In genomic region chr4:153115322-153116100, GRCh38 we compare ENCODE assay signal across 8 cellular contexts.
DNase-seq lines count a peak whose midpoint lies in the region; ATAC-seq, FAIRE-seq and TF ChIP-seq lines count a peak whose summit lies in the region.

No MANE protein-coding gene starts in this region.

- RAD21 ChIA-PET in HCT116 (lab: Charles Lee; ENCODE audit: low non-redundant PET in 1 of 2, low total read pairs in 2 of 2, uncharacterized antibody in 2 of 2, unreplicated experiment in 2 of 2): no interaction called here

- no TSS peak for BruUV-seq in HCT116 (replicated peaks; lab: Mats Ljungman, UMichigan)

- no peaks in the 10 kb centered on the region for H3K79me2 ChIP-seq in HCT116 (ENCODE audit: insufficient read depth, low read length)

- peak overlapping the region; percentile 84 for H3K4me2 ChIP-seq in HCT116 (ENCODE audit: low read length)

- H3K27me3 ChIP-seq in HCT116 (ENCODE audit: insufficient read depth, low read length): no peaks in the 10 kb centered on the region
- no peaks in the 10 kb centered on the region for H3K27me3 ChIP-seq in small intestine (ENCODE audit: control insufficient read depth in 2 of 2, insufficient read depth in 2 of 2, low read length in 2 of 2)

- H3K27ac ChIP-seq in HCT116 (ENCODE audit: low read depth, low read length) (peak overlapping the region; percentile 39), small intestine (ENCODE audit: low read depth in 1 of 2, low read length in 1 of 2) (peak overlapping the region in 1 of 2 donors; percentile 42)

- CTCF ChIA-PET in HCT116 (lab: Charles Lee): interaction anchor here (0.8 to 1.6 kb wide), 5 partner anchors 12 to 534 kb away, joined by 3 to 7 read pairs (median 4); no protein-coding TSS in a partner anchor

- POLR2A ChIA-PET in HCT116 (lab: Charles Lee): no interaction called here

- peaks cover 10 to 26% of the 10 kb centered on the region in 2 experiments for H3K4me1 ChIP-seq in HCT116 (ENCODE audit: control insufficient read depth in 1 of 2, insufficient read depth in 2 of 2, low read length in 2 of 2)
- peaks cover 0 to 3% of the 10 kb centered on the region in 2 donors for H3K4me1 ChIP-seq in small intestine (ENCODE audit: control insufficient read depth in 2 of 2, insufficient read depth in 1 of 2, low read depth in 1 of 2, low read length in 1 of 2)

- 43 to 51% (median 49%) methylated on average over 10 of the region's 10 CpGs for WGBS in small intestine, 3 donors

- peak overlapping the region; percentile 37 for H3K9ac ChIP-seq in HCT116 (ENCODE audit: low read length)

- H2AFZ ChIP-seq in HCT116 (ENCODE audit: low read depth, low read length, poor library complexity, severe bottlenecking): peak overlapping the region; percentile 97

- DNase-seq in Daoy (ENCODE audit: low read depth) (peak; percentile 49), HCT116 (ENCODE audit: low read depth, low spot score) (peak; percentile 46), NB4 (ENCODE audit: low read depth) (peak; percentile 26), fibroblast of the aortic adventitia (ENCODE audit: low read depth) (peak; percentile 64), small intestine (peak; percentile 63), NCI-H2029 (lab: John Stamatoyannopoulos, UW) (no peak), iPS-NIHi7 (ENCODE audit: extremely low spot score) (no peak)
- DNase-seq in activated CD8-positive, alpha-beta memory T cell treated with anti-CD3 and anti-CD28 coated beads, Interleukin-2, amount 50 U/mL, for 4 hours: peak; percentile 66

- H3K36me3 ChIP-seq in HCT116 (ENCODE audit: control insufficient read depth in 1 of 2, insufficient read depth in 2 of 2, low read length in 2 of 2) (no peaks in the 10 kb centered on the region), small intestine (ENCODE audit: control insufficient read depth in 2 of 2, insufficient read depth in 2 of 2, low read length in 2 of 2) (no peaks in the 10 kb centered on the region)

- TF ChIP-seq RAD21 in HCT116 (IDR thresholded peaks at IDR 0.05; ENCODE audit: low read depth): no peak

- TF ChIP-seq POLR2A in HCT116 (IDR thresholded peaks at IDR 0.05; ENCODE audit: borderline replicate concordance, extremely low read depth, insufficient read depth, insufficient read length) (no peak), NB4 (IDR thresholded peaks at IDR 0.05; ENCODE audit: extremely low read depth, insufficient read length) (no peak)

- peak overlapping the region; percentile 6 to 49 for H3K4me3 ChIP-seq in HCT116 (replicated peaks in 1 of 2; ENCODE audit: low read depth in 1 of 2, low read length in 2 of 2)
- peak overlapping the region; percentile 28 for H3K4me3 ChIP-seq in NB4 (ENCODE audit: low read depth, low read length)
- peak overlapping the region; percentile 6 for H3K4me3 ChIP-seq in fibroblast of the aortic adventitia (ENCODE audit: low read depth, low read length)
- H3K4me3 ChIP-seq in small intestine (ENCODE audit: low read depth in 1 of 2, low read length in 2 of 2): peak overlapping the region in 1 of 2 donors; percentile 12

- intact Hi-C loops in HCT116 (cut with micrococcal nuclease): no loop called here

- no peaks in the 10 kb centered on the region for H3K9me2 ChIP-seq in HCT116 (ENCODE audit: insufficient read depth)

- H3K9me3 ChIP-seq in HCT116 (ENCODE audit: control insufficient read depth in 1 of 2, insufficient read depth in 1 of 2, low read depth in 1 of 2, low read length in 2 of 2) (no peaks in the 10 kb centered on the region), small intestine (ENCODE audit: control insufficient read depth, low read depth) (no peaks in the 10 kb centered on the region)

- peak; percentile 68 for ATAC-seq in HCT116

- H4K20me1 ChIP-seq in HCT116 (ENCODE audit: insufficient read depth): no peaks in the 10 kb centered on the region

- FAIRE-seq in small intestine (lab: Jason Lieb, UNC): no peak

- TF ChIP-seq CTCF in HCT116 (IDR thresholded peaks at IDR 0.05 in 2 of 3, conservative IDR thresholded peaks at IDR 0.05 in 1 of 3; ENCODE audit: borderline replicate concordance in 1 of 3, insufficient read depth in 1 of 3, low read depth in 2 of 3, low read length in 2 of 3): no peak
- no peak for TF ChIP-seq CTCF in NB4 (IDR thresholded peaks at IDR 0.05; ENCODE audit: low read depth, low read length)
- TF ChIP-seq CTCF in fibroblast of the aortic adventitia (IDR thresholded peaks at IDR 0.05; ENCODE audit: insufficient read depth, low read length): no peak

TF ChIP-seq in HCT116, 20 proteins besides CTCF, POLR2A, EP300 and RAD21:
- 0 out of 2 replicates have a peak, but pooled peaks have one; percentile 35 for TF ChIP-seq SIN3A (IDR thresholded peaks at IDR 0.05; ENCODE audit: low read depth)
- TF ChIP-seq ELF1 (IDR thresholded peaks at IDR 0.05; ENCODE audit: borderline replicate concordance, low read depth): no peak
- 0 out of 2 replicates have a peak, but pooled peaks have one; percentile 23 for TF ChIP-seq CBX3 (IDR thresholded peaks at IDR 0.05; ENCODE audit: low read depth)
- TF ChIP-seq, protein P1, sequence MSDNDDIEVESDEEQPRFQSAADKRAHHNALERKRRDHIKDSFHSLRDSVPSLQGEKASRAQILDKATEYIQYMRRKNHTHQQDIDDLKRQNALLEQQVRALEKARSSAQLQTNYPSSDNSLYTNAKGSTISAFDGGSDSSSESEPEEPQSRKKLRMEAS (IDR thresholded peaks at IDR 0.05): peak; percentile 49
- TF ChIP-seq SP1 (IDR thresholded peaks at IDR 0.05; ENCODE audit: low read depth): peak; percentile 73
- TF ChIP-seq TCF7L2 (IDR thresholded peaks at IDR 0.05; ENCODE audit: borderline replicate concordance, extremely low read depth, insufficient read depth, insufficient read length): peak; percentile 76
- TF ChIP-seq ZBTB33 (IDR thresholded peaks at IDR 0.05; ENCODE audit: extremely low read depth, insufficient replicate concordance, low read length): no peak
- TF ChIP-seq FOSL1 (IDR thresholded peaks at IDR 0.05; ENCODE audit: low read depth): peak; percentile 82
- peak; percentile 76 for TF ChIP-seq YY1 (IDR thresholded peaks at IDR 0.05; ENCODE audit: extremely low read depth, insufficient replicate concordance, low read depth, low read length)
- TF ChIP-seq, protein P2, sequence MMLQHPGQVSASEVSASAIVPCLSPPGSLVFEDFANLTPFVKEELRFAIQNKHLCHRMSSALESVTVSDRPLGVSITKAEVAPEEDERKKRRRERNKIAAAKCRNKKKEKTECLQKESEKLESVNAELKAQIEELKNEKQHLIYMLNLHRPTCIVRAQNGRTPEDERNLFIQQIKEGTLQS (IDR thresholded peaks at IDR 0.05): no peak
- TF ChIP-seq JUND (IDR thresholded peaks at IDR 0.05): peak; percentile 82

Comparison
In these comparisons a context has a peak if more than half of its experiments do, and no peak if none do; other contexts are left out.
1. DNase-seq: peak in Daoy (single experiment), HCT116 (single experiment), NB4 (single experiment), activated CD8-positive, alpha-beta memory T cell treated with anti-CD3 and anti-CD28 coated beads, Interleukin-2, amount 50 U/mL, for 4 hours (single experiment), fibroblast of the aortic adventitia (single experiment) and small intestine (single experiment); none in NCI-H2029 (single experiment) and iPS-NIHi7 (single experiment).